ENCODE assay signal across 20 cellular contexts in the genomic region with DNA sequence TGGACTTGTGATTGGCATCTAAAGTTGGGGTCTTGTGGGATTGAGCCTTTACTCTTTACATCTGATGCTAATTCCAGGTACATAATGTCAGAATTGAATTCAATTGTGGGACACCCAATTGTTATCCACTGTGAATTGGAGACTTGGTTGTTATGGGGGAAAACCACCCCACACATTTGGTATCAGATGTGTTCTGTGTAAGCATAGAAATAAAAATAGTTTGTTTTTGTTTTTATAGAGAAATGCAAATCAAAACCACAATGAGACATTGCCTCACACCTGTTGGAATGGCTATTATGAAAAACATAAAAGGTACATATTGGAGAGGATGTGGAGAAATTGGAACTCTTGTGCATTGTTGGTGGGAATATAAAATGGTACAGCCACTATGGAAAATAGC. TPM values are rescaled to one million over a fixed set of nuclear protein-coding genes. Genes with fewer than 3 reads are reported as not detected.
DNase-seq lines count a peak whose midpoint lies in the region; ATAC-seq and TF ChIP-seq lines count a peak whose summit lies in the region.
"Had no signal": no experiment of that assay in that cellular context is flagged by ENCODE, and none has a peak within 500 bp of the region (broad histone marks: within the 10 kb centered on the region; RNA-seq: fewer than 3 reads in every experiment).

No MANE protein-coding gene starts in this region.

- H3K9ac ChIP-seq in KMS-11, result no peak overlapping the region
- H3K9ac ChIP-seq: BLaER1 had no signal

- no peak for TF ChIP-seq POLR2A in body of pancreas (IDR thresholded peaks at IDR 0.05)

- no peaks in the 10 kb centered on the region for H3K9me3 ChIP-seq in body of pancreas
- H3K9me3 ChIP-seq: BLaER1 had no signal

- H3K9me3 Mint-ChIP-seq in activated naive CD4-positive, alpha-beta T cell treated with anti-CD3 and anti-CD28 coated beads, Interleukin-2, amount 50 U/mL, for 72 hours, result peaks cover 0 to 3% of the 10 kb centered on the region in 2 donors

- H3K36me3 ChIP-seq in KMS-11 (ENCODE audit: insufficient read depth) (no peaks in the 10 kb centered on the region), body of pancreas (replicated peaks in 1 of 2; ENCODE audit: insufficient read depth in 1 of 2, low read depth in 2 of 2) (no peaks in the 10 kb centered on the region)
- H3K36me3 ChIP-seq: BLaER1 had no signal

- H3K27me3 ChIP-seq in KMS-11 (ENCODE audit: insufficient read depth, low read depth), result no peaks in the 10 kb centered on the region
- no peaks in the 10 kb centered on the region for H3K27me3 ChIP-seq in body of pancreas
- H3K27me3 ChIP-seq: BLaER1 had no signal

- no peaks in the 10 kb centered on the region for H4K20me1 ChIP-seq in KMS-11 (ENCODE audit: insufficient read depth)
- H4K20me1 ChIP-seq: BLaER1 had no signal

- H3K79me2 ChIP-seq in KMS-11 (ENCODE audit: insufficient read depth, low read depth), result no peaks in the 10 kb centered on the region

- no peak overlapping the region for H3K27ac Mint-ChIP-seq in activated naive CD4-positive, alpha-beta T cell treated with anti-CD3 and anti-CD28 coated beads, Interleukin-2, amount 50 U/mL, for 72 hours
- H3K27ac Mint-ChIP-seq: H9 had no signal

- H3K27ac ChIP-seq in KMS-11, result no peak overlapping the region
- no peak overlapping the region for H3K27ac ChIP-seq in body of pancreas
- H3K27ac ChIP-seq: BLaER1 had no signal

- no peaks in the 10 kb centered on the region for H3K36me3 Mint-ChIP-seq in activated naive CD4-positive, alpha-beta T cell treated with anti-CD3 and anti-CD28 coated beads, Interleukin-2, amount 50 U/mL, for 72 hours

- no peak overlapping the region for H2AFZ ChIP-seq in KMS-11 (ENCODE audit: low read depth)

- no peak for TF ChIP-seq CTCF in KMS-11 (conservative IDR thresholded peaks at IDR 0.05; ENCODE audit: low read depth, low read length)
- TF ChIP-seq CTCF in body of pancreas (IDR thresholded peaks at IDR 0.05), result no peak

- H3K4me3 ChIP-seq in KMS-11 (IDR thresholded peaks at IDR 0.05; ENCODE audit: insufficient read depth, low read depth, low read length), result no peak overlapping the region
- H3K4me3 ChIP-seq in body of pancreas, result no peak overlapping the region
- H3K4me3 ChIP-seq: BLaER1, K562 had no signal

- peak overlapping the region; percentile 11; the same call in 1 of the 2 replicates for H3K4me2 ChIP-seq in KMS-11
- H3K4me2 ChIP-seq: BLaER1 had no signal

- intact Hi-C loops in body of pancreas (cut with DNase I), result no loop called here

- ATAC-seq in GM18511 (IDR thresholded peaks at IDR 0.05; ENCODE audit: unreplicated experiment), result peak; percentile 46
- peak; percentile 54 for ATAC-seq in GM21390 (IDR thresholded peaks at IDR 0.05; ENCODE audit: unreplicated experiment)
- ATAC-seq in HG03175 (IDR thresholded peaks at IDR 0.05; ENCODE audit: unreplicated experiment), result peak; percentile 41
- no peak for ATAC-seq in activated naive CD4-positive, alpha-beta T cell treated with anti-CD3 and anti-CD28 coated beads, Interleukin-2, amount 50 U/mL, for 72 hours
- ATAC-seq in body of pancreas, result no peak
- ATAC-seq: K562 had no signal

- H3K4me1 ChIP-seq in KMS-11 (ENCODE audit: low read depth, poor library complexity, severe bottlenecking) (peaks cover 32% of the 10 kb centered on the region), body of pancreas (no peaks in the 10 kb centered on the region)
- H3K4me1 ChIP-seq: BLaER1 had no signal

- no peak for DNase-seq in activated naive CD4-positive, alpha-beta T cell treated with anti-CD3 and anti-CD28 coated beads, Interleukin-2, amount 50 U/mL, for 72 hours (ENCODE audit: low spot score in 2 of 2)
- DNase-seq in body of pancreas, result no peak
- no peak for DNase-seq in GF-D8 (lab: John Stamatoyannopoulos, UW)
- no peak for DNase-seq in NCI-H774 (lab: John Stamatoyannopoulos, UW)
- DNase-seq: GDM1, H9, NCI-H1048, NCI-H146, NCI-H2081, NCI-H510A, NCI-H82, SW 1271 had no signal

RNA-seq across cellular contexts. Expression of a gene that starts 58.5 kb away (rescaled TPM):
- under 1 TPM in 1 of 2 donors, not detected in 1; 0.16 TPM for total RNA-seq in activated naive CD4-positive, alpha-beta T cell treated with anti-CD3 and anti-CD28 coated beads, Interleukin-2, amount 50 U/mL, for 72 hours
- 1 to 10 TPM; 4.9 to 5.7 TPM for total RNA-seq in body of pancreas
- total RNA-seq: H9; K562; SK-MEL-5; T-helper 2 cell treated with Interferon-gamma antibody and Interleukin-4, amounts not matched to agents 100 ng/mL and 5 ng/mL, for 36 hours had no signal

Comparison
In these comparisons a context has a peak if more than half of its experiments do, and no peak if none do; other contexts are left out.
1. ATAC-seq: peak in GM18511 (single experiment), GM21390 (single experiment) and HG03175 (single experiment); none in activated naive CD4-positive, alpha-beta T cell treated with anti-CD3 and anti-CD28 coated beads, Interleukin-2, amount 50 U/mL, for 72 hours (0 of 2) and body of pancreas (single experiment).
2. RNA of a gene that starts 58.5 kb away (total RNA-seq): 4.9 to 5.7 TPM in body of pancreas; 0.16 TPM in activated naive CD4-positive, alpha-beta T cell treated with anti-CD3 and anti-CD28 coated beads, Interleukin-2, amount 50 U/mL, for 72 hours; every median in the first group is over 4 times any median in the second.